Comparison of ENCODE assay signal across 7 cellular contexts in the genomic region with DNA sequence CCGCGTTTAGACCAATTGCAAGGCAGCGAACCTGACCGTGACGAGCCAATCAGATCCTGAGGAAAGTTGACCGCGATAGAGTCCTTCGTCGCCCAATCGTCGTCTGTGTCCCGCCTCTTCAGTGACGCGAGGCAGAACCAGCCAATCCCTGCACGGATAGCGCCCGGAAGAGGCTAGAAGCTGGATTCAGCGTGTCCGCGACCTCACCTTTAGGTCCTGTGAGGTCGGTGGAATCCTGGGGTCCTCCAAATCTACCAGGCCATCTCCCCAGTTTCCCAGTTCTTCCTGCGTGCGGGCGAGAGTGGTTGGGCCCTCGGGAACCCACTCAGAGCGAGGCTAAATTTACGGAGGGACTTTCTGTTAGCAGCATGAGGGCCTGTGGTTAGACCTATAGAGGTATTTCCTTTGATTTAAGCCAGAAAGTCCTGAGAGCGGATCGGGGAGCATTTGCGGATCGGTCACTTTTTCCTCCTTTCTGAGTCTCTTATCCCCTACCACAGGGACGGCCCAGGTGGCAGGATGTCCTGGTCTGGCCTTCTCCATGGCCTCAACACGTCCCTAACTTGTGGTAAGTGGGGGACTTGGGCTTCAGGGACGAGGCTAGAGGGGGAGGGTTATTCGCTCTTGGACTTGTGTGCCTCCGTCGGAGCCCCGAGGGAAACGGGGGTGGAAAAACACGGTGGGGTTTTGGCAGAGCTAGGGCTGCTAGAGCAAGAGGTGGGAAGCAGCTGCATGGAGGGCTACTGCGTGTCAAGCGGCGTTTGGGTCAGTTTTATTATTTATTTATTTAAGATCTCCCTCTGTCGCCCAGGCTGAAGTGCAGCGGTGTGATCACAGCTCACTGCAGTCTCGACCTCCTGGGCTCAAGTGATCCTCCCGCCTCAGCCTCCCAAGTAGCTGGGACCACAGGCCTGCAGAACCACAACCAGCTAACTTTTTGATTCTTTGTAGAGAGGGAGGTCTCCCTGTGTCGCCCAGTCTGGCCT. TPM values are rescaled to one million over a fixed set of nuclear protein-coding genes. Genes with fewer than 3 reads are reported as not detected.
A peak's percentile ranks its signal among the peaks of the same experiment; 100 is the strongest.
DNase-seq lines count a peak whose midpoint lies in the region; ATAC-seq and TF ChIP-seq lines count a peak whose summit lies in the region.

Gene MRPS12 (plus strand): TSS at position 169 of the 986 bp plus-strand sequence. CDS start 351 bp downstream, at position 520.

- peak in 2 of 3 donors; percentile 74 to 75 for TF ChIP-seq POLR2A in body of pancreas (IDR thresholded peaks at IDR 0.05)

- H3K4me3 ChIP-seq in body of pancreas = peak within 1 kb of the TSS; percentile 57 to 82
- peak within 1 kb of the TSS; percentile 95 for H3K4me3 ChIP-seq in retinal pigment epithelial cell (ENCODE audit: low read length)

- ATAC-seq in GM18499 (IDR thresholded peaks at IDR 0.05; ENCODE audit: insufficient read depth, unreplicated experiment) (peak; percentile 72), HG02798 (IDR thresholded peaks at IDR 0.05; ENCODE audit: poor library complexity, unreplicated experiment) (peak; percentile 93), body of pancreas (peak; percentile 98)

- DNase-seq in NCI-H146 (lab: John Stamatoyannopoulos, UW) (peak; percentile 100), T-helper 1 cell (peak; percentile 96 to 99 (median 98)), body of pancreas (peak; percentile 98 to 99 (median 99)), hypothalamus (lab: John Stamatoyannopoulos, UW) (peak in 40 of 51 donors; percentile 94 to 99 (median 98)), retinal pigment epithelial cell (ENCODE audit: low read depth) (peak; percentile 97)

- intact Hi-C loops in body of pancreas (cut with DNase I) = no loop called here

- no peaks in the 10 kb centered on the region for H3K36me3 ChIP-seq in body of pancreas (replicated peaks in 1 of 2; ENCODE audit: insufficient read depth in 1 of 2, low read depth in 2 of 2)

- H3K27ac ChIP-seq in body of pancreas = peak within 1 kb of the TSS; percentile 54 to 93 (median 80)

- H3K27me3 ChIP-seq in body of pancreas = no peaks in the 10 kb centered on the region

- 3 to 5% methylated on average over 37 to 48 of the region's 48 CpGs for WGBS in body of pancreas, 2 donors

- H3K4me1 ChIP-seq in body of pancreas = peaks cover 38% of the 10 kb centered on the region

- no peak for TF ChIP-seq CTCF in body of pancreas (IDR thresholded peaks at IDR 0.05)
- TF ChIP-seq CTCF in retinal pigment epithelial cell (conservative IDR thresholded peaks at IDR 0.05; ENCODE audit: low read depth, low read length) = no peak

- H3K9me3 ChIP-seq in body of pancreas = no peaks in the 10 kb centered on the region

RNA-seq across cellular contexts. Expression of gene MRPS12, which starts in this region (rescaled TPM):
- 10 to 100 TPM; 16.6 to 16.8 TPM for total RNA-seq in body of pancreas

Comparison
In these comparisons a context has a peak if more than half of its experiments do, and no peak if none do; other contexts are left out.
1. Peak in every context shown above with its lines: DNase-seq, ATAC-seq, H3K4me3 ChIP-seq and H3K27ac ChIP-seq.